12 cellular contexts compared by ENCODE assay signal in the genomic region with DNA sequence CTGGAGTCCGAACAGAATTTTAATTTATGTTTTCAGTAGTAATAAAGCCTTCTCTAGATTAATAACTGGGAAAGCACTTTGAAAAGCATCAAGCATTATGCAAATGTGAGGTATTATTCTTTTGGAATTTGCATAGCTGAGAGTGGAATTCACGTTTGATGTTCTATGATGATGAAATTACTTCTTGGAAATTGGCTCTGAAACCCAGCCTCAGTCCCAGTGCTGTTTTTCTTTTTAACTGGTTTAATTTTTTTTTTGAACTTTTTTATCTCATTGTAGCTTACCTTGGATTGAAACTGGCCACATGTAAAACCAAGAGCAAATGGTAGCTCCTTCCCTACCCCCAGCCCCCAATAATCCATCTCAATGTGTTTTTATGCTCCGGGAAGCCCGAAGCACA. TPM values are rescaled to one million over a fixed set of nuclear protein-coding genes. Genes with fewer than 3 reads are reported as not detected.
DNase-seq lines count a peak whose midpoint lies in the region; ATAC-seq, FAIRE-seq and TF ChIP-seq lines count a peak whose summit lies in the region.
"Had no signal": no experiment of that assay in that cellular context is flagged by ENCODE, and none has a peak within 500 bp of the region (broad histone marks: within the 10 kb centered on the region; RNA-seq: fewer than 3 reads in every experiment).

No MANE protein-coding gene starts in this region.

- DNase-seq in heart right ventricle (no peak), right atrium auricular region (ENCODE audit: low spot score) (no peak), GM12878 (ENCODE audit: low read depth, low spot score) (no peak), mesothelial cell of epicardium (ENCODE audit: low spot score in 2 of 2, unreplicated experiment in 2 of 2) (no peak), upper lobe of right lung (no peak), glutamatergic neuron (no peak), mucosa of descending colon (no peak)
- DNase-seq: BE2C, brain microvascular endothelial cell, MM.1S, NCI-H69 had no signal

- no peak for TF ChIP-seq POLR2A in GM12878 (IDR thresholded peaks at IDR 0.05; ENCODE audit: low read depth, low read length)

- peaks cover 0 to 15% (median 0%) of the 10 kb centered on the region in 9 donors for H3K4me1 ChIP-seq in heart right ventricle
- H3K4me1 ChIP-seq in right atrium auricular region, result no peaks in the 10 kb centered on the region
- H3K4me1 ChIP-seq in GM12878 (ENCODE audit: control insufficient read depth, insufficient read depth, low read length), result peaks cover 26% of the 10 kb centered on the region
- peaks cover 19% of the 10 kb centered on the region for H3K4me1 ChIP-seq in upper lobe of right lung
- peaks cover 8% of the 10 kb centered on the region for H3K4me1 ChIP-seq in mucosa of descending colon (ENCODE audit: low read depth)
- H3K4me1 ChIP-seq: BE2C had no signal

- CTCF ChIA-PET in GM12878 (lab: Yijun Ruan, JAX), result interaction anchor here (0.6 to 3.9 kb wide), 8 partner anchors 18 to 228 kb away, joined by 3 to 19 read pairs (median 3); no protein-coding TSS in a partner anchor

- peaks cover 0 to 5% (median 0%) of the 10 kb centered on the region in 7 donors for H3K27me3 ChIP-seq in heart right ventricle
- H3K27me3 ChIP-seq in right atrium auricular region, result no peaks in the 10 kb centered on the region
- H3K27me3 ChIP-seq in GM12878 (replicated peaks in 1 of 2; ENCODE audit: control insufficient read depth in 2 of 2, insufficient read depth in 2 of 2, low read length in 1 of 2), result peaks cover 0 to 1% of the 10 kb centered on the region in 2 experiments; a peak in 1 of 4 replicates
- H3K27me3 ChIP-seq in upper lobe of right lung, result no peaks in the 10 kb centered on the region
- H3K27me3 ChIP-seq: brain microvascular endothelial cell had no signal

- peaks cover 20% of the 10 kb centered on the region for H3K4me1 Mint-ChIP-seq in mesothelial cell of epicardium
- peaks cover 2% of the 10 kb centered on the region for H3K4me1 Mint-ChIP-seq in glutamatergic neuron (ENCODE audit: low read depth, unreplicated experiment)

- H2AFZ ChIP-seq in GM12878 (ENCODE audit: control insufficient read depth, low read depth, low read length), result peak overlapping the region; percentile 90

- peak overlapping the region in 7 of 10 donors; percentile 8 to 59 (median 21) for H3K4me3 ChIP-seq in heart right ventricle
- H3K4me3 ChIP-seq in right atrium auricular region, result peak overlapping the region in 1 of 2 donors; percentile 16
- H3K4me3 ChIP-seq in GM12878, result peak overlapping the region; percentile 54
- H3K4me3 ChIP-seq in upper lobe of right lung, result peak overlapping the region; percentile 43
- H3K4me3 ChIP-seq in mucosa of descending colon, result no peak overlapping the region

- no TSS peak for BruUV-seq in GM12878 (replicated peaks; lab: Mats Ljungman, UMichigan)

- no peak overlapping the region for H3K4me3 Mint-ChIP-seq in mesothelial cell of epicardium
- no peak overlapping the region for H3K4me3 Mint-ChIP-seq in glutamatergic neuron (ENCODE audit: unreplicated experiment)

- H3K27me3 Mint-ChIP-seq in mesothelial cell of epicardium (ENCODE audit: low read depth), result peaks cover 30% of the 10 kb centered on the region
- H3K27me3 Mint-ChIP-seq in glutamatergic neuron (ENCODE audit: unreplicated experiment), result peaks cover 4% of the 10 kb centered on the region

- peak overlapping the region; percentile 56 for H3K9ac ChIP-seq in GM12878 (ENCODE audit: control insufficient read depth, insufficient read depth, low read length)

- peak overlapping the region; percentile 90 for H3K4me2 ChIP-seq in GM12878 (ENCODE audit: control insufficient read depth, insufficient read depth)

- H3K27ac ChIP-seq in heart right ventricle, result peak overlapping the region in 1 of 10 donors; percentile 89
- no peak overlapping the region for H3K27ac ChIP-seq in right atrium auricular region
- peak overlapping the region; percentile 81 for H3K27ac ChIP-seq in GM12878 (ENCODE audit: control insufficient read depth, insufficient read depth)
- H3K27ac ChIP-seq in upper lobe of right lung, result peak overlapping the region; percentile 76
- H3K27ac ChIP-seq: brain microvascular endothelial cell had no signal

- TF ChIP-seq RAD21 in GM12878 (IDR thresholded peaks at IDR 0.05; ENCODE audit: insufficient read depth, low read depth, low read length), result no peak

- peaks cover 29% of the 10 kb centered on the region for H3K9me3 Mint-ChIP-seq in mesothelial cell of epicardium
- H3K9me3 Mint-ChIP-seq in glutamatergic neuron (ENCODE audit: unreplicated experiment), result no peaks in the 10 kb centered on the region

- H3K9me3 ChIP-seq in heart right ventricle (peaks cover 0 to 14% (median 0%) of the 10 kb centered on the region in 11 donors), right atrium auricular region (peaks cover 0 to 3% of the 10 kb centered on the region in 2 donors), GM12878 (replicated peaks; ENCODE audit: control insufficient read depth, insufficient read depth, low read length) (no peaks in the 10 kb centered on the region; the same call in 1 of the 3 replicates), upper lobe of right lung (no peaks in the 10 kb centered on the region), mucosa of descending colon (no peaks in the 10 kb centered on the region)
- H3K9me3 ChIP-seq: BE2C had no signal

- H3K27ac Mint-ChIP-seq in mesothelial cell of epicardium, result peak overlapping the region; percentile 39
- no peak overlapping the region for H3K27ac Mint-ChIP-seq in glutamatergic neuron (ENCODE audit: unreplicated experiment)

- H3K79me2 ChIP-seq in GM12878 (ENCODE audit: control insufficient read depth, insufficient read depth, low read length), result peaks cover 2% of the 10 kb centered on the region; the same call in 1 of the 2 replicates

- POLR2A ChIA-PET in GM12878 (lab: Charles Lee), result interaction anchor here (1.5 kb wide), 1 partner anchor 53 kb away, joined by 4 read pairs; the partner anchor contains the start of gene HIPK2

- no peak for FAIRE-seq in GM12878 (lab: Jason Lieb, UNC)

- WGBS in heart right ventricle, 2 donors, result 87 to 90% methylated on average over 4 of the region's 4 CpGs
- 39% methylated on average over 4 of the region's 4 CpGs for WGBS in GM12878 (ENCODE audit: insufficient coverage, insufficient replicate concordance, low lambda C conversion rate, missing lambda C conversion rate)

- RAD21 ChIA-PET in GM12878 (lab: Charles Lee; ENCODE audit: unreplicated experiment), result interaction anchor here (0.8 to 3.2 kb wide), 8 partner anchors 21 to 184 kb away, joined by 3 to 22 read pairs (median 5); no protein-coding TSS in a partner anchor

- intact Hi-C loops in heart right ventricle (cut with DNase I), result no loop called here
- intact Hi-C loops in GM12878 (cut with micrococcal nuclease; ENCODE audit: unreplicated experiment), result no loop called here
- intact Hi-C loops in upper lobe of right lung (cut with DNase I), result no loop called here
- intact Hi-C loops in mucosa of descending colon (cut with DNase I, micrococcal nuclease), result no loop called here

- TF ChIP-seq CTCF in heart right ventricle (IDR thresholded peaks at IDR 0.05), result no peak
- TF ChIP-seq CTCF in right atrium auricular region (IDR thresholded peaks at IDR 0.05), result no peak
- TF ChIP-seq CTCF in GM12878 (IDR thresholded peaks at IDR 0.05 in 2 of 3, conservative IDR thresholded peaks at IDR 0.05 in 1 of 3; ENCODE audit: control insufficient read depth in 2 of 3, extremely low read depth in 1 of 3, insufficient read depth in 1 of 3, low read depth in 3 of 3, low read length in 3 of 3), result no peak
- TF ChIP-seq CTCF in mesothelial cell of epicardium (IDR thresholded peaks at IDR 0.05; ENCODE audit: unreplicated experiment), result no peak
- no peak for TF ChIP-seq CTCF in upper lobe of right lung (IDR thresholded peaks at IDR 0.05)
- no peak for TF ChIP-seq CTCF in glutamatergic neuron (IDR thresholded peaks at IDR 0.05; ENCODE audit: partially characterized antibody, unreplicated experiment)
- no peak for TF ChIP-seq CTCF in mucosa of descending colon (IDR thresholded peaks at IDR 0.05)

- in situ Hi-C loops in GM12878 (cut with MboI), result no loop called here

- H3K36me3 ChIP-seq in heart right ventricle (no peaks in the 10 kb centered on the region), right atrium auricular region (no peaks in the 10 kb centered on the region), GM12878 (ENCODE audit: control insufficient read depth in 2 of 2, insufficient read depth in 2 of 2, low read length in 1 of 2) (no peaks in the 10 kb centered on the region), upper lobe of right lung (no peaks in the 10 kb centered on the region), mucosa of descending colon (ENCODE audit: low read depth) (no peaks in the 10 kb centered on the region)
- H3K36me3 ChIP-seq: BE2C, brain microvascular endothelial cell had no signal

- ATAC-seq in heart right ventricle (no peak), GM12878 (no peak; the same call in 2 of the 3 replicates), upper lobe of right lung (no peak), HG03159 (IDR thresholded peaks at IDR 0.05; ENCODE audit: unreplicated experiment) (no peak), mucosa of descending colon (no peak)

- TF ChIP-seq EP300 in GM12878 (IDR thresholded peaks at IDR 0.05; ENCODE audit: borderline replicate concordance in 1 of 2, control insufficient read depth in 1 of 2, low read depth in 2 of 2, low read length in 2 of 2), result no peak

- SMC1A ChIA-PET in GM12878 (lab: Charles Lee; ENCODE audit: uncharacterized antibody, unreplicated experiment), result interaction anchor here (0.8 to 3.9 kb wide), 13 partner anchors 9 to 183 kb away, joined by 3 to 24 read pairs (median 5); no protein-coding TSS in a partner anchor

- no peaks in the 10 kb centered on the region for H4K20me1 ChIP-seq in GM12878 (ENCODE audit: control insufficient read depth, insufficient read depth)

- H3K36me3 Mint-ChIP-seq in mesothelial cell of epicardium (peaks cover 5% of the 10 kb centered on the region), glutamatergic neuron (ENCODE audit: unreplicated experiment) (peaks cover 4% of the 10 kb centered on the region)

RNA-seq across cellular contexts. Expression of gene TBXAS1, which starts 1.2 kb away (rescaled TPM):
- total RNA-seq in heart right ventricle, result 10 to 100 TPM in 1 of 10 donors, 1 to 10 TPM in 9; 1.7 to 17.7 (median 3.7) TPM
- polyA plus RNA-seq in heart right ventricle, result 1 to 10 TPM; 2.5 to 4.8 TPM
- 10 to 100 TPM in 1 of 2 donors, 1 to 10 TPM in 1; 4.6 to 15.3 TPM for total RNA-seq in right atrium auricular region
- total RNA-seq in GM12878 (2013; cell fraction: nucleolus; rRNA removed), result 57.2 and 58.6 TPM in 2 replicates
- total RNA-seq in GM12878 (2014; rRNA removed), result 32.5 and 32.7 TPM in 2 replicates
- total RNA-seq in GM12878 (2014; rRNA removed; fragmentation: Illumina TruSeq; extraction: Trizol), result 20.0 and 20.4 TPM in 2 replicates
- 20.0 and 20.7 TPM in 2 replicates for total RNA-seq in GM12878 (2021)
- polyA plus RNA-seq in GM12878 (2011; ENCODE audit: low read depth), result 12.6 TPM
- polyA plus RNA-seq in GM12878 (2011; rRNA removed), result 1.4 and 1.5 TPM in 2 replicates
- polyA plus RNA-seq in GM12878 (2011; cell fraction: cytosol; rRNA removed), result 0.69 and 1.4 TPM in 2 replicates
- polyA plus RNA-seq in GM12878 (2011; cell fraction: nucleus; rRNA removed), result 1.6 and 1.8 TPM in 2 replicates
- 12.1 and 20.6 TPM in 2 replicates for polyA plus RNA-seq in GM12878 (2012)
- 22.8 and 35.4 TPM in 2 replicates for polyA plus RNA-seq in GM12878 (2014; fragmentation: Illumina TruSeq; extraction: Trizol)
- polyA plus RNA-seq in GM12878 (2014; fragmentation: Nextera tagmentation; extraction: Ambion mirVana), result 1 to 10 TPM; 6.8 to 8.3 TPM
- 21.6 and 22.0 TPM in 2 replicates for polyA plus RNA-seq in GM12878 (2014; rRNA removed)
- 10 to 100 TPM; 12.0 to 12.2 TPM for polyA plus RNA-seq in GM12878 (2016; fragmentation: Nextera tagmentation; extraction: Ambion mirVana)
- polyA minus RNA-seq in GM12878 (2011; rRNA and poly(A)+ RNA removed), result 0.62 TPM in 1 of 2 replicates, not detected in the other
- polyA minus RNA-seq in GM12878 (2011; cell fraction: cytosol; rRNA and poly(A)+ RNA removed), result not detected in 2 replicates
- 0.24 TPM in 1 of 2 replicates, not detected in the other for polyA minus RNA-seq in GM12878 (2011; cell fraction: nucleus; rRNA and poly(A)+ RNA removed)
- 3.1 to 4.7 TPM (median 3.9 TPM) in 3 replicates for total RNA-seq in mesothelial cell of epicardium
- total RNA-seq in upper lobe of right lung, result 65.4 TPM
- total RNA-seq in glutamatergic neuron (ENCODE audit: unreplicated experiment), result not detected
- 10 to 100 TPM in 1 of 3 donors, 1 to 10 TPM in 2; 9.4 to 15.6 (median 9.7) TPM for total RNA-seq in mucosa of descending colon

RNA-seq across cellular contexts. Expression of gene HIPK2, which starts 52.5 kb away (rescaled TPM):
- total RNA-seq in heart right ventricle, result 100 to 1,000 TPM in 9 of 10 donors, 10 to 100 TPM in 1; 99.4 to 203 (median 136) TPM
- polyA plus RNA-seq in heart right ventricle, result 10 to 100 TPM; 19.7 to 29.3 TPM
- total RNA-seq in right atrium auricular region, result 100 to 1,000 TPM in 1 of 2 donors, 10 to 100 TPM in 1; 87.0 to 131 TPM
- 89.2 and 94.9 TPM in 2 replicates for total RNA-seq in GM12878 (2013; cell fraction: nucleolus; rRNA removed)
- 8.5 and 9.4 TPM in 2 replicates for total RNA-seq in GM12878 (2014; rRNA removed)
- 8.8 and 9.0 TPM in 2 replicates for total RNA-seq in GM12878 (2014; rRNA removed; fragmentation: Illumina TruSeq; extraction: Trizol)
- total RNA-seq in GM12878 (2021), result 36.5 and 39.0 TPM in 2 replicates
- 15.1 TPM for polyA plus RNA-seq in GM12878 (2011; ENCODE audit: low read depth)
- polyA plus RNA-seq in GM12878 (2011; rRNA removed), result 7.1 and 11.2 TPM in 2 replicates
- polyA plus RNA-seq in GM12878 (2011; cell fraction: cytosol; rRNA removed), result 9.9 and 12.4 TPM in 2 replicates
- 21.7 and 25.1 TPM in 2 replicates for polyA plus RNA-seq in GM12878 (2011; cell fraction: nucleus; rRNA removed)
- 16.0 and 23.3 TPM in 2 replicates for polyA plus RNA-seq in GM12878 (2012)
- polyA plus RNA-seq in GM12878 (2014; fragmentation: Illumina TruSeq; extraction: Trizol), result 15.9 and 17.3 TPM in 2 replicates
- polyA plus RNA-seq in GM12878 (2014; fragmentation: Nextera tagmentation; extraction: Ambion mirVana), result 1 to 10 TPM; 1.7 to 3.3 TPM
- 11.3 and 14.2 TPM in 2 replicates for polyA plus RNA-seq in GM12878 (2014; rRNA removed)
- polyA plus RNA-seq in GM12878 (2016; fragmentation: Nextera tagmentation; extraction: Ambion mirVana), result 1 to 10 TPM; 9.1 to 9.3 TPM
- polyA minus RNA-seq in GM12878 (2011; rRNA and poly(A)+ RNA removed), result 38.7 and 52.6 TPM in 2 replicates
- polyA minus RNA-seq in GM12878 (2011; cell fraction: cytosol; rRNA and poly(A)+ RNA removed), result 19.0 and 20.1 TPM in 2 replicates
- 16.2 and 32.7 TPM in 2 replicates for polyA minus RNA-seq in GM12878 (2011; cell fraction: nucleus; rRNA and poly(A)+ RNA removed)
- 72.1 to 75.8 TPM (median 72.9 TPM) in 3 replicates for total RNA-seq in mesothelial cell of epicardium
- total RNA-seq in upper lobe of right lung, result 64.3 TPM
- total RNA-seq in glutamatergic neuron (ENCODE audit: unreplicated experiment), result 36.9 TPM
- total RNA-seq in mucosa of descending colon, result 10 to 100 TPM; 29.9 to 63.6 (median 39.9) TPM

Comparison
In these comparisons a context has a peak if more than half of its experiments do, and no peak if none do; other contexts are left out.
1. H3K27ac ChIP-seq: peak in GM12878 (single experiment) and upper lobe of right lung (single experiment); none in right atrium auricular region (0 of 2).